Comparison of ENCODE assay signal across 32 cellular contexts in the genomic region with DNA sequence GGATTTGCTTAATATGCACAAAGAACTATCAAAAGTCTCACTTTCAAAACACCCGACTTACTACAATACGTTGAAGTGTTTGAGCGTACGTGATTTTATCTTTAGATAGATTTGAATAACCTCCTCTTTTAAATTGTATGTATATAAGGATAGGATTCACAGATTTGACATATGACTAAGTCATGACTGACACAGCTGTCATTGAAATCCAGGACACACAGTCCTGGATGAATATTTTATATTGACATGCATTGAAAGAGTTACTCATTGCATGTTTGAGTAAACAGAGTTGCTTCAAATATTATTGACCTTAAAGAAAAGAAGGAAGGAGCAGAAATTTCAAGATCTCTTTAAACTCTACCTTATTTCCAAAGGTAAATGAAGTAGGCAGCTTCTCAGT. TPM values are rescaled to one million over a fixed set of nuclear protein-coding genes. Genes with fewer than 3 reads are reported as not detected.
"Had no signal": no experiment of that assay in that cellular context is flagged by ENCODE, and none has a peak within 500 bp of the region (broad histone marks: within the 10 kb centered on the region; RNA-seq: fewer than 3 reads in every experiment).

No MANE protein-coding gene starts in this region.

- H3K36me3 ChIP-seq: breast epithelium, gastroesophageal sphincter, heart left ventricle, lower lobe of right lung, ovary, right lobe of liver, stomach, tibial artery had no signal

- H3K27me3 ChIP-seq: breast epithelium, gastroesophageal sphincter, heart left ventricle, ovary, right lobe of liver, stomach, tibial artery had no signal

- H3K9me3 ChIP-seq: breast epithelium, gastroesophageal sphincter, lower lobe of right lung, ovary, right lobe of liver, stomach, tibial artery had no signal

- DNase-seq: activated CD4-positive, alpha-beta T cell treated with anti-CD3 and anti-CD28 coated beads for 4 hours; activated CD4-positive, alpha-beta T cell treated with anti-CD3 and anti-CD28 coated beads, Interleukin-2, amount 50 U/mL, for 4 hours; activated naive CD4-positive, alpha-beta T cell; activated T-cell treated with anti-CD3 and anti-CD28 coated beads for 4 hours; activated T-cell treated with anti-CD3 and anti-CD28 coated beads, Interleukin-2, amount 50 U/mL, for 72 hours; effector CD8-positive, alpha-beta T cell; erythroblast; heart left ventricle; hypothalamus; immature natural killer cell; kidney glomerular epithelial cell; lower lobe of right lung; mesendoderm; ovary; right lobe of liver; small intestine; stimulated activated CD4-positive, alpha-beta T cell treated with anti-CD3 and anti-CD28 coated beads, Interleukin-1b, Interleukin-23, amount 100 ng/mL, for 48 hours; stimulated activated CD4-positive, alpha-beta T cell treated with anti-CD3 and anti-CD28 coated beads, Interleukin-4, amount 100 ng/mL, for 4 hours; stimulated activated CD8-positive, alpha-beta memory T cell treated with anti-CD3 and anti-CD28 coated beads, Interleukin-4, amount 100 ng/mL, for 48 hours; stomach; tibial artery had no signal

- H3K4me1 ChIP-seq: breast epithelium, gastroesophageal sphincter, lower lobe of right lung had no signal

- FAIRE-seq: endometrium, small intestine had no signal

- H3K4me3 ChIP-seq: breast epithelium, gastroesophageal sphincter, heart left ventricle, lower lobe of right lung, ovary, right lobe of liver, stomach, tibial artery had no signal

- ATAC-seq: activated naive CD4-positive, alpha-beta T cell treated with anti-CD3 and anti-CD28 coated beads, Interleukin-2, amount 50 U/mL, for 72 hours; activated T-cell treated with anti-CD3 and anti-CD28 coated beads, Interleukin-2, amount 50 U/mL, for 72 hours; gastroesophageal sphincter; heart left ventricle; left lobe of liver; lower lobe of right lung; natural killer cell treated with Interleukin-12 subunit alpha and Interleukin-12 subunit beta and Interleukin-15 and Interleukin-18, amount 100 ng/mL, for 72 hours; right lobe of liver had no signal

- H3K27ac ChIP-seq: breast epithelium, gastroesophageal sphincter, heart left ventricle, lower lobe of right lung, ovary, right lobe of liver, stomach, tibial artery had no signal

RNA-seq across cellular contexts. Expression of a gene that starts 3.3 kb away (rescaled TPM):
- total RNA-seq: activated naive CD4-positive, alpha-beta T cell treated with anti-CD3 and anti-CD28 coated beads, Interleukin-2, amount 50 U/mL, for 72 hours; activated T-cell treated with anti-CD3 and anti-CD28 coated beads, Interleukin-2, amount 50 U/mL, for 72 hours; left lobe of liver; mononuclear cell; natural killer cell treated with Interleukin-12 subunit alpha and Interleukin-12 subunit beta and Interleukin-15 and Interleukin-18, amount 100 ng/mL, for 72 hours; progenitor cell of endocrine pancreas; renal cortical epithelial cell; T-helper 1 cell treated with Interleukin-12 subunit alpha and Interleukin-12 subunit beta and Interleukin-4 antibody, amounts not matched to agents 30 ng/mL and 1 ng/mL, for 36 hours; ureter had no signal
- polyA plus RNA-seq: immature natural killer cell had no signal
